ENCODE assay signal across 1 cellular context in genomic region chr7:158229945-158230344, GRCh38.
"Had no signal": no experiment of that assay in that cellular context is flagged by ENCODE, and none has a peak within 500 bp of the region (broad histone marks: within the 10 kb centered on the region; RNA-seq: fewer than 3 reads in every experiment).

No MANE protein-coding gene starts in this region.

- H3K9me3 ChIP-seq: MG63 had no signal

- H3K36me3 ChIP-seq: MG63 had no signal

- H3K4me3 ChIP-seq: MG63 had no signal
